ENCODE assay signal across 25 cellular contexts in genomic region chr3:21414506-21414905, GRCh38.
"Had no signal": no experiment of that assay in that cellular context is flagged by ENCODE, and none has a peak within 500 bp of the region (broad histone marks: within the 10 kb centered on the region; RNA-seq: fewer than 3 reads in every experiment).

No MANE protein-coding gene starts in this region.

- H3K27me3 ChIP-seq: colonic mucosa, esophagus squamous epithelium, gastroesophageal sphincter, heart left ventricle, hepatocyte had no signal

- H2AFZ ChIP-seq: hepatocyte had no signal

- H3K4me1 ChIP-seq: colonic mucosa, esophagus squamous epithelium, gastroesophageal sphincter, heart left ventricle, left ventricle myocardium inferior, lower lobe of right lung had no signal

- H3K9me3 ChIP-seq: colonic mucosa, esophagus squamous epithelium, gastroesophageal sphincter, heart left ventricle, left ventricle myocardium inferior, lower lobe of right lung had no signal

- ATAC-seq: effector memory CD8-positive, alpha-beta T cell; esophagus mucosa; gastroesophageal sphincter; heart left ventricle; left colon; left lobe of liver; lower lobe of right lung; mucosa of descending colon had no signal

- H3K79me2 ChIP-seq: hepatocyte had no signal

- H3K4me2 ChIP-seq: hepatocyte had no signal

- H3K36me3 ChIP-seq: colonic mucosa, esophagus squamous epithelium, gastroesophageal sphincter, left ventricle myocardium inferior, lower lobe of right lung had no signal

- H3K27ac ChIP-seq: colonic mucosa, epithelial cell of prostate, esophagus squamous epithelium, gastroesophageal sphincter, heart left ventricle, hepatocyte, left ventricle myocardium inferior, lower lobe of right lung had no signal

- H3K4me3 ChIP-seq: colonic mucosa, esophagus squamous epithelium, gastroesophageal sphincter, heart left ventricle, hepatocyte, left ventricle myocardium inferior, lower lobe of right lung, mucosa of descending colon had no signal

- DNase-seq: colonic mucosa; cortex of kidney; effector CD8-positive, alpha-beta T cell; effector memory CD8-positive, alpha-beta T cell; endodermal cell; erythroblast; esophagus squamous epithelium; foreskin fibroblast; heart left ventricle; hypothalamus; immature natural killer cell; islet precursor cell; kidney; kidney glomerular epithelial cell; left colon; left ventricle myocardium inferior; lower lobe of right lung; mesenchymal stem cell; mucosa of descending colon; naive B cell had no signal
